In the genomic region with DNA sequence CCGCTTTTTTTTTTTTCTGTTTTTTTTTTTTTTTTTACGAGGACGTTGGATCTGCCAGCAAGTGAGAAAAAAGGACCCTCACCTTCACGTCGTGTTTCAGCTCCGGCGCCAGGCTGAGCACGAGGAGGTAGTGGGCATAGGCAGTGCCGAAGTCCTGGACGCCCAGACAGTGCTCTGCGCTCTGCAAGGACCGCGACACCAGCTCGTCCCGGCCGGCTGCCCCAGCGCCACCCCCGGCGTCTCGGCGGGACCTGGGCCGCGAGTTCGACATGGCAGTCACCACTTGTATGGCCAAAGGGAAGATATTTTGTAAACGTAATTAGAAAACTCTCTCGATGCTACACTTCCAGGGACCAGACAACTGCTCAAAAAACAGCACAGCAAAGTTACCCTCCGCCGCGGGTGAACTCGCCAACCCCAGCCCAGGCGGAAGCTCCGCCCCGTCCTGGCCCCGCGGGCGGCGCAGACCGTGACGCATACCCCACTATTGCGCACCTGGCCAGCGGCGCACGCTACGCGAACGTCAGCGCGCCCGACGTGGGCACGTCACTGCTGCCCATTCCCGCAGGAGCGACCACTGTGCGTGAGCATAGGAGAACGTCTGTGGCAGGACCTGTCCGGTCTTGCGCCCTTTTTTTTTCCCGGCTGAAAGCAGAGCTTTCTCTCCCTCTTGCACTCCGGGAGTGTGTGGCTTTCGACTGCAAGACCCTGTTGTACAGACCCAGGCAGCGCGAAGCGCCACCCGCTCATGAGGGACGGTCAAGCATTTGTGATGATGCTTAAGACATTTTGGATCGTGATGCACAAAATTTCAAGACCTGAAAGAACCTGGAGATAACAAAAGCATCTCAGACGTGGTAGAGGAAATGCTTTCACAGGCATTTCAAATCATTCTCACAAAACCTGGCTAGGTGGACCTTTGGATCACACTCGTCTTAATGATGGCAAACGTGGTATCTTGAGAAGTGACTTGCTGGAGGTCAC, we compare ENCODE assay signal across 8 cellular contexts. TPM values are rescaled to one million over a fixed set of nuclear protein-coding genes. Genes with fewer than 3 reads are reported as not detected.
DNase-seq lines count a peak whose midpoint lies in the region; ATAC-seq and TF ChIP-seq lines count a peak whose summit lies in the region.

A gene (minus strand): TSS at position 447 of the 984 bp plus-strand sequence. CDS start 176 bp downstream, at position 271.

- H3K9ac ChIP-seq in HUES48 (ENCODE audit: low read depth, low read length) (peak within 1 kb of the TSS; percentile 90), OCI-LY3 (ENCODE audit: low read length) (peak within 1 kb of the TSS; percentile 78)

- H3K4me1 ChIP-seq in HUES48 (ENCODE audit: control insufficient read depth, insufficient read depth, low read length) (peaks cover 13% of the 10 kb centered on the region), OCI-LY3 (ENCODE audit: low read length) (peaks cover 14% of the 10 kb centered on the region)

- peak within 1 kb of the TSS; percentile 94 for H3K4me3 ChIP-seq in HUES48 (ENCODE audit: low read depth, low read length)
- H3K4me3 ChIP-seq in OCI-LY3 (ENCODE audit: low read length) = peak within 1 kb of the TSS; percentile 82
- peak within 1 kb of the TSS; percentile 79 for H3K4me3 ChIP-seq in epithelial cell of proximal tubule (ENCODE audit: low read depth, low read length)

- peak; percentile 38 for DNase-seq in DMS 273 treated with DMSO at 0.1 percent for 48 hours (lab: John Stamatoyannopoulos, UW)
- DNase-seq in activated T-cell treated with anti-CD3 and anti-CD28 coated beads for 48 hours (ENCODE audit: low read depth) = peak; percentile 88
- DNase-seq in epithelial cell of proximal tubule (ENCODE audit: low read depth) = no peak
- DNase-seq in mucosa of gallbladder (ENCODE audit: low spot score) = peak; percentile 91
- DNase-seq in stimulated activated CD8-positive, alpha-beta memory T cell treated with anti-CD3 and anti-CD28 coated beads, Interleukin-4, amount 100 ng/mL, for 24 hours (ENCODE audit: low read depth) = peak; percentile 85

- H3K4me2 ChIP-seq in OCI-LY3 (ENCODE audit: low read length) = peak within 1 kb of the TSS; percentile 87

- H3K27ac ChIP-seq in HUES48 (ENCODE audit: low read depth, low read length) (peak within 1 kb of the TSS; percentile 77), OCI-LY3 (ENCODE audit: low read length) (peak within 1 kb of the TSS; percentile 56)

- H3K79me2 ChIP-seq in OCI-LY3 (ENCODE audit: low read length) = peaks cover 32% of the 10 kb centered on the region

- H3K27me3 ChIP-seq in HUES48 (ENCODE audit: control insufficient read depth, insufficient read depth, low read length) (no peaks in the 10 kb centered on the region), OCI-LY3 (ENCODE audit: low read depth, low read length) (no peaks in the 10 kb centered on the region)

- peak; percentile 99 for ATAC-seq in GM21423 (IDR thresholded peaks at IDR 0.05; ENCODE audit: unreplicated experiment)

- H2AFZ ChIP-seq in OCI-LY3 (ENCODE audit: low read depth, low read length) = peak within 1 kb of the TSS; percentile 97

- H4K20me1 ChIP-seq in OCI-LY3 (ENCODE audit: insufficient read depth, low read length) = 0 out of 2 replicates have a peak, but pooled peaks cover 4% of the 10 kb centered on the region

- TF ChIP-seq CTCF in OCI-LY3 (IDR thresholded peaks at IDR 0.05; ENCODE audit: low read depth, low read length) (no peak), epithelial cell of proximal tubule (conservative IDR thresholded peaks at IDR 0.05; ENCODE audit: low read depth, low read length) (no peak)

- no peaks in the 10 kb centered on the region for H3K9me3 ChIP-seq in HUES48 (ENCODE audit: control insufficient read depth, insufficient read depth, low read length)
- no peaks in the 10 kb centered on the region for H3K9me3 ChIP-seq in OCI-LY3 (ENCODE audit: insufficient read depth, low read length)

- H3K36me3 ChIP-seq in HUES48 (ENCODE audit: control insufficient read depth, insufficient read depth, low read length) (0 out of 2 replicates have a peak, but pooled peaks cover 1% of the 10 kb centered on the region), OCI-LY3 (replicated peaks; ENCODE audit: low read depth, low read length) (peaks cover 3% of the 10 kb centered on the region)

RNA-seq across cellular contexts. Expression of the gene that starts here (rescaled TPM):
- total RNA-seq in epithelial cell of proximal tubule (6.5 and 7.8 TPM in 2 replicates), mucosa of gallbladder (7.8 TPM)
